ENCODE assay signal across 2 cellular contexts in genomic region chr3:52561028-52561749, GRCh38.
TF ChIP-seq lines count a peak whose summit lies in the region.

No MANE protein-coding gene starts in this region.

TF ChIP-seq in SK-N-SH treated with all-trans-retinoic acid at 6 μM for 48 hours, 23 proteins besides CTCF, POLR2A, EP300 and RAD21 (continued from another document):
- no peak for TF ChIP-seq POU6F1 (CRISPR knock-in tag; IDR thresholded peaks at IDR 0.05; ENCODE audit: borderline replicate concordance, low read depth)

TF ChIP-seq in SK-N-SH, 30 proteins besides CTCF, POLR2A, EP300 and RAD21 (continued from another document):
- TF ChIP-seq REST (IDR thresholded peaks at IDR 0.05; ENCODE audit: low read depth, low read length) (no peak), MXI1 (IDR thresholded peaks at IDR 0.05; ENCODE audit: low read depth, low read length) (no peak), MEF2A (IDR thresholded peaks at IDR 0.05; ENCODE audit: borderline replicate concordance, low read depth) (no peak), FOSL2 (IDR thresholded peaks at IDR 0.05; ENCODE audit: borderline replicate concordance, low read depth) (no peak), ZBTB33 (IDR thresholded peaks at IDR 0.05; ENCODE audit: borderline replicate concordance, low read depth) (no peak), YY1 (IDR thresholded peaks at IDR 0.05; ENCODE audit: low read depth) (no peak), EZH2phosphoT487 (IDR thresholded peaks at IDR 0.05; ENCODE audit: borderline replicate concordance, low read depth) (no peak), SMC3 (IDR thresholded peaks at IDR 0.05; ENCODE audit: low read depth, low read length) (no peak), FOXJ3 (CRISPR knock-in tag; IDR thresholded peaks at IDR 0.05) (no peak), GATA2 (CRISPR knock-in tag; IDR thresholded peaks at IDR 0.05) (no peak)
- TF ChIP-seq, protein P1, sequence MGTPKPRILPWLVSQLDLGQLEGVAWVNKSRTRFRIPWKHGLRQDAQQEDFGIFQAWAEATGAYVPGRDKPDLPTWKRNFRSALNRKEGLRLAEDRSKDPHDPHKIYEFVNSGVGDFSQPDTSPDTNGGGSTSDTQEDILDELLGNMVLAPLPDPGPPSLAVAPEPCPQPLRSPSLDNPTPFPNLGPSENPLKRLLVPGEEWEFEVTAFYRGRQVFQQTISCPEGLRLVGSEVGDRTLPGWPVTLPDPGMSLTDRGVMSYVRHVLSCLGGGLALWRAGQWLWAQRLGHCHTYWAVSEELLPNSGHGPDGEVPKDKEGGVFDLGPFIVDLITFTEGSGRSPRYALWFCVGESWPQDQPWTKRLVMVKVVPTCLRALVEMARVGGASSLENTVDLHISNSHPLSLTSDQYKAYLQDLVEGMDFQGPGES (IDR thresholded peaks at IDR 0.05; ENCODE audit: low read depth, low read length), result no peak
- TF ChIP-seq, protein P2, sequence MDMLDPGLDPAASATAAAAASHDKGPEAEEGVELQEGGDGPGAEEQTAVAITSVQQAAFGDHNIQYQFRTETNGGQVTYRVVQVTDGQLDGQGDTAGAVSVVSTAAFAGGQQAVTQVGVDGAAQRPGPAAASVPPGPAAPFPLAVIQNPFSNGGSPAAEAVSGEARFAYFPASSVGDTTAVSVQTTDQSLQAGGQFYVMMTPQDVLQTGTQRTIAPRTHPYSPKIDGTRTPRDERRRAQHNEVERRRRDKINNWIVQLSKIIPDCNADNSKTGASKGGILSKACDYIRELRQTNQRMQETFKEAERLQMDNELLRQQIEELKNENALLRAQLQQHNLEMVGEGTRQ (IDR thresholded peaks at IDR 0.05; ENCODE audit: borderline replicate concordance, low read depth, low read length), result no peak
